7 cellular contexts compared by ENCODE assay signal in genomic region chr2:17951563-17951962, GRCh38.
"Had no signal": no experiment of that assay in that cellular context is flagged by ENCODE, and none has a peak within 500 bp of the region (broad histone marks: within the 10 kb centered on the region; RNA-seq: fewer than 3 reads in every experiment).

No MANE protein-coding gene starts in this region.

- H3K36me3 ChIP-seq: HAP-1 had no signal

- DNase-seq: H7, HFFc6, IMR-90 had no signal

- H3K9me3 ChIP-seq: HAP-1 had no signal

- H3K4me3 ChIP-seq: GM23338, HAP-1, K562 had no signal

- ATAC-seq: GM23338, HCT116, K562 had no signal

- H3K4me1 ChIP-seq: HAP-1 had no signal
